In the genomic region with DNA sequence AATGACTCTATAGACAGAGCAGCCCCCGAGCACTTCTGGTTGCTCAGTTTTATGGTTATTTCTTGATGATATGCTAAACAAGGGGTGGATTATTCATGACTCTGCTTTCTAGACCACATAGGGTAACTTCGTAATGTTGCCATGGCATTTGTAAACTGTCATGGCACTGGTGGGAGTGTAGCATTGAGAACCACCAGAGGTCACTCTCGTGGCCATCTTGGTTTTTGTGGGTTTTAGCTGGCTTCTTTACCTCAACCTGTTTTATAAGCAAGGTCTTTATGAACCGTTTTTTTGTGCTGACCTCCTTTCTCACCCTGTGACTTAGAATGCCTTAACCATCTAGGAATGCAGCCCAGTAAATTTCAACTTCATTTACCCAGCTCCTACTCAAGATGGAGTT, we compare ENCODE assay signal across 18 cellular contexts.
DNase-seq lines count a peak whose midpoint lies in the region; ATAC-seq and TF ChIP-seq lines count a peak whose summit lies in the region.
"Had no signal": no experiment of that assay in that cellular context is flagged by ENCODE, and none has a peak within 500 bp of the region (broad histone marks: within the 10 kb centered on the region; RNA-seq: fewer than 3 reads in every experiment).

No MANE protein-coding gene starts in this region.

- no peak overlapping the region for H3K4me3 ChIP-seq in astrocyte of the cerebellum (ENCODE audit: low read depth, low read length)
- H3K4me3 ChIP-seq: lung, sigmoid colon had no signal

- peak; percentile 26; the same call in 1 of the 2 replicates for TF ChIP-seq CTCF in C4-2B (conservative IDR thresholded peaks at IDR 0.05)
- TF ChIP-seq CTCF in LNCAP (IDR thresholded peaks at IDR 0.05): peak; percentile 26; the same call in 1 of the 2 replicates
- TF ChIP-seq CTCF in astrocyte of the cerebellum (IDR thresholded peaks at IDR 0.05; ENCODE audit: low read depth, low read length, missing control alignments): no peak

- H3K36me3 Mint-ChIP-seq in activated naive CD4-positive, alpha-beta T cell treated with anti-CD3 and anti-CD28 coated beads, Interleukin-2, amount 10 ng/mL, durations not matched to agents 7 days and 5 days: no peaks in the 10 kb centered on the region
- H3K36me3 Mint-ChIP-seq: naive B cell; stimulated activated effector memory CD8-positive, alpha-beta T cell treated with anti-CD3 and anti-CD28 coated beads, Interleukin-12 subunit alpha, Interleukin-12 subunit beta, amount 100 ng/mL, for 72 hours had no signal

- no peak overlapping the region for H3K27ac ChIP-seq in C4-2B
- H3K27ac ChIP-seq: sigmoid colon had no signal

- CTCF ChIA-PET in activated naive CD4-positive, alpha-beta T cell treated with anti-CD3 and anti-CD28 coated beads, Interleukin-2, amount 10 ng/mL, durations not matched to agents 7 days and 5 days (lab: Charles Lee): no interaction called here

- in situ Hi-C loops in astrocyte of the cerebellum (cut with HindIII; ENCODE audit: low sequenced_read_pairs): no loop called here

- DNase-seq in astrocyte of the cerebellum (ENCODE audit: low read depth) (peak; percentile 19), iPS DF 19.7 (ENCODE audit: low read depth, low spot score) (peak; percentile 3), germinal center (ENCODE audit: low spot score) (no peak), nucleus accumbens (lab: John Stamatoyannopoulos, UW) (no peak)
- no peak for DNase-seq in activated naive CD4-positive, alpha-beta T cell treated with anti-CD3 and anti-CD28 coated beads, Interleukin-2, amount 10 ng/mL, durations not matched to agents 7 days and 5 days
- DNase-seq: activated CD4-positive, alpha-beta T cell treated with anti-CD3 and anti-CD28 coated beads, Interleukin-2, amount 50 U/mL, for 1 hour; activated CD8-positive, alpha-beta memory T cell treated with anti-CD3 and anti-CD28 coated beads, Interleukin-2, amount 50 U/mL, for 4 hours; activated effector memory CD4-positive, alpha-beta T cell treated with Interleukin-2 at 50 U/mL for 16 hours; cerebellar nuclear complex; effector memory CD8-positive, alpha-beta T cell; EL; naive B cell; sigmoid colon had no signal

- no peak for ATAC-seq in GM19397 (IDR thresholded peaks at IDR 0.05; ENCODE audit: unreplicated experiment)
- ATAC-seq: effector memory CD8-positive, alpha-beta T cell; stimulated activated effector memory CD8-positive, alpha-beta T cell treated with anti-CD3 and anti-CD28 coated beads, Interleukin-12 subunit alpha, Interleukin-12 subunit beta, amount 100 ng/mL, for 72 hours had no signal

- H3K4me1 Mint-ChIP-seq in activated naive CD4-positive, alpha-beta T cell treated with anti-CD3 and anti-CD28 coated beads, Interleukin-2, amount 10 ng/mL, durations not matched to agents 7 days and 5 days: no peaks in the 10 kb centered on the region
- H3K4me1 Mint-ChIP-seq: naive B cell; stimulated activated effector memory CD8-positive, alpha-beta T cell treated with anti-CD3 and anti-CD28 coated beads, Interleukin-12 subunit alpha, Interleukin-12 subunit beta, amount 100 ng/mL, for 72 hours had no signal

- no peak overlapping the region for H3K27ac Mint-ChIP-seq in activated naive CD4-positive, alpha-beta T cell treated with anti-CD3 and anti-CD28 coated beads, Interleukin-2, amount 10 ng/mL, durations not matched to agents 7 days and 5 days
- H3K27ac Mint-ChIP-seq: effector memory CD8-positive, alpha-beta T cell; stimulated activated effector memory CD8-positive, alpha-beta T cell treated with anti-CD3 and anti-CD28 coated beads, Interleukin-12 subunit alpha, Interleukin-12 subunit beta, amount 100 ng/mL, for 72 hours had no signal

- no peaks in the 10 kb centered on the region for H3K27me3 Mint-ChIP-seq in activated naive CD4-positive, alpha-beta T cell treated with anti-CD3 and anti-CD28 coated beads, Interleukin-2, amount 10 ng/mL, durations not matched to agents 7 days and 5 days
- H3K27me3 Mint-ChIP-seq: effector memory CD8-positive, alpha-beta T cell; naive B cell had no signal

- H3K9me3 Mint-ChIP-seq in activated naive CD4-positive, alpha-beta T cell treated with anti-CD3 and anti-CD28 coated beads, Interleukin-2, amount 10 ng/mL, durations not matched to agents 7 days and 5 days: peaks cover 17% of the 10 kb centered on the region

- H3K4me3 Mint-ChIP-seq in activated naive CD4-positive, alpha-beta T cell treated with anti-CD3 and anti-CD28 coated beads, Interleukin-2, amount 10 ng/mL, durations not matched to agents 7 days and 5 days: no peak overlapping the region
- H3K4me3 Mint-ChIP-seq: effector memory CD8-positive, alpha-beta T cell; naive B cell; stimulated activated effector memory CD8-positive, alpha-beta T cell treated with anti-CD3 and anti-CD28 coated beads, Interleukin-12 subunit alpha, Interleukin-12 subunit beta, amount 100 ng/mL, for 72 hours had no signal

Comparison
In these comparisons a context has a peak if more than half of its experiments do, and no peak if none do; other contexts are left out.
1. DNase-seq: peak in astrocyte of the cerebellum (single experiment) and iPS DF 19.7 (single experiment); none in activated naive CD4-positive, alpha-beta T cell treated with anti-CD3 and anti-CD28 coated beads, Interleukin-2, amount 10 ng/mL, durations not matched to agents 7 days and 5 days (single experiment), germinal center (single experiment) and nucleus accumbens (0 of 56).